9 cellular contexts compared by ENCODE assay signal in the genomic region with DNA sequence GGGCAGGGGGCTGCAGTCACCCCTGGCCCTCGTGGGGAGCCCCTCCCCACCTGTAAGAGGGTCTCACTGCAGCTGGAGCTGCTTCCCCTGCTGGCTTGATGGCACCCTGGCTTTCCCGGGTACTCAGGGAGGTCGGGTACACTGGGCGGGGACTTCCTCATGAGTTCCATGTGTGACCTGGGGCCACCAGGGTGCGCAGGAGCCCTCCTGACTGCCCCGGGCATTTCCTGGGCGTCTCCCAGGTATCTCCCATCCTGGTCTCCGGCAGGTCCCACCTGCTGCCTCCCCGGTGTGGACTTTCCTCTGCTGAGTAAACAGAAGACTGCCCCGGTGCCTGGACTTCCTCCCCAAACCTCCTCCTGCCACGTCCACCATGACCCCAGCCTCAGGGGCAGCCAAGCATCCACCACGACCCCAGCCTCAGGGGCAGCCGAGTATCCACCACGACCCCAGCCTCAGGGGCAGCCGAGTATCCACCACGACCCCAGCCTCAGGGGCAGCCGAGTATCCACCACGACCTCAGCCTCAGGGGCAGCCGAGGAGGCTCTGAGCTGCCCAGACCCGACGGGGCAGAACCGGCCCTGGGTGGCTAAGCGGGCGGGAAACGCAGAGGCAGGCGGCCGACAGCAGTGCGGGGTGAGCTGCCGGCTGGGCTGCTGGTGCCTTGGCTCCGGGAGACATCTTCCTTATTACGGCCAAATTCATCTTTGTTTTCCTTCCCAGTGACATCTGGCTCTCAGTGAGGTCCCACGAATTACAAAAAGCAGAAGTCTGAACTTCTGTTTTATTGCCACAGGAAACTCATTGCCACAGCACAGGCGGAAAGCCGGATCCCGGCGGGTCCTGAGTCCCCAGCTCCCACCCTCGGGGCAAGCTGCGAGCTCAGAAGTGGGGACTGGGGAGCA. TPM values are rescaled to one million over a fixed set of nuclear protein-coding genes. Genes with fewer than 3 reads are reported as not detected.
DNase-seq lines count a peak whose midpoint lies in the region; ATAC-seq and TF ChIP-seq lines count a peak whose summit lies in the region.
"Had no signal": no experiment of that assay in that cellular context is flagged by ENCODE, and none has a peak within 500 bp of the region (broad histone marks: within the 10 kb centered on the region; RNA-seq: fewer than 3 reads in every experiment).

No MANE protein-coding gene starts in this region.

- H3K9me2 ChIP-seq in OCI-LY1 (ENCODE audit: low read depth, low read length), result no peaks in the 10 kb centered on the region

- no peak overlapping the region for H3K27ac Mint-ChIP-seq in stimulated activated naive CD8-positive, alpha-beta T cell treated with anti-CD3 and anti-CD28 coated beads, Interleukin-15, amount 100 ng/mL, for 72 hours
- H3K27ac Mint-ChIP-seq: activated naive CD8-positive, alpha-beta T cell had no signal

- peak; percentile 25; the same call in 1 of the 2 replicates for TF ChIP-seq CTCF in OCI-LY1 (IDR thresholded peaks at IDR 0.05; ENCODE audit: low read length)

- peaks cover 14% of the 10 kb centered on the region for H3K36me3 ChIP-seq in OCI-LY1 (ENCODE audit: insufficient read depth, low read length)

- H3F3A ChIP-seq in OCI-LY1 (ENCODE audit: insufficient read depth, low read length), result no peaks in the 10 kb centered on the region

- H3K4me1 Mint-ChIP-seq in stimulated activated naive CD8-positive, alpha-beta T cell treated with anti-CD3 and anti-CD28 coated beads, Interleukin-15, amount 100 ng/mL, for 72 hours, result peaks cover 15% of the 10 kb centered on the region

- peaks cover 7% of the 10 kb centered on the region; the same call in 1 of the 2 replicates for H3K27me3 ChIP-seq in OCI-LY1 (ENCODE audit: insufficient read depth, low read length)

- H3K4me2 ChIP-seq in OCI-LY1 (ENCODE audit: low read length), result no peak overlapping the region

- no peaks in the 10 kb centered on the region for H3K9me3 ChIP-seq in OCI-LY1 (ENCODE audit: low read length)

- H3K4me3 ChIP-seq in OCI-LY1 (ENCODE audit: low read depth, low read length, poor library complexity, severe bottlenecking), result no peak overlapping the region

- H3K9ac ChIP-seq in OCI-LY1 (ENCODE audit: low read length), result no peak overlapping the region

- no peak overlapping the region for H3K4me3 Mint-ChIP-seq in stimulated activated naive CD8-positive, alpha-beta T cell treated with anti-CD3 and anti-CD28 coated beads, Interleukin-15, amount 100 ng/mL, for 72 hours
- H3K4me3 Mint-ChIP-seq: activated naive CD8-positive, alpha-beta T cell had no signal

- DNase-seq in NCI-H146 (lab: John Stamatoyannopoulos, UW) (peak; percentile 53), NCI-H146 treated with DMSO at 0.1 percent for 48 hours (lab: John Stamatoyannopoulos, UW; ENCODE audit: unreplicated experiment) (no peak), Right ventricle myocardium superior (peak; percentile 78), NCI-H1694 treated with DMSO at 0.1 percent for 48 hours (lab: John Stamatoyannopoulos, UW) (no peak), NCI-H2107 (lab: John Stamatoyannopoulos, UW) (no peak)
- DNase-seq in stimulated activated naive CD8-positive, alpha-beta T cell treated with anti-CD3 and anti-CD28 coated beads, Interleukin-15, amount 100 ng/mL, for 72 hours, result no peak

- H3K79me2 ChIP-seq in OCI-LY1 (ENCODE audit: insufficient read depth, low read length), result no peaks in the 10 kb centered on the region

- H3K4me1 ChIP-seq in OCI-LY1 (ENCODE audit: insufficient read depth, low read length, severe bottlenecking), result peaks cover 30% of the 10 kb centered on the region

- ATAC-seq in Right ventricle myocardium superior (ENCODE audit: poor library complexity), result peak; percentile 30
- ATAC-seq in stimulated activated naive CD8-positive, alpha-beta T cell treated with anti-CD3 and anti-CD28 coated beads, Interleukin-15, amount 100 ng/mL, for 72 hours, result peak; percentile 38
- no peak for ATAC-seq in GM19455 (IDR thresholded peaks at IDR 0.05; ENCODE audit: unreplicated experiment)

- H2AFZ ChIP-seq in OCI-LY1 (ENCODE audit: low read length), result no peak overlapping the region

- H3K27me3 Mint-ChIP-seq in stimulated activated naive CD8-positive, alpha-beta T cell treated with anti-CD3 and anti-CD28 coated beads, Interleukin-15, amount 100 ng/mL, for 72 hours, result peaks cover 67% of the 10 kb centered on the region

- H3K27ac ChIP-seq in OCI-LY1 (ENCODE audit: low read depth, low read length, poor library complexity, severe bottlenecking), result no peak overlapping the region

- H3K9me3 Mint-ChIP-seq in stimulated activated naive CD8-positive, alpha-beta T cell treated with anti-CD3 and anti-CD28 coated beads, Interleukin-15, amount 100 ng/mL, for 72 hours, result no peaks in the 10 kb centered on the region

- no peaks in the 10 kb centered on the region for H4K20me1 ChIP-seq in OCI-LY1 (ENCODE audit: insufficient read depth, low read length)

- intact Hi-C loops in Right ventricle myocardium superior (cut with DNase I), result loop anchor here (10.0 kb wide), 1 partner anchor 51 kb away; no protein-coding TSS in a partner anchor

RNA-seq across cellular contexts. Expression of gene CBFA2T3, which starts 40.7 kb away (rescaled TPM):
- 8.6 TPM for total RNA-seq in Right ventricle myocardium superior

Comparison
In these comparisons a context has a peak if more than half of its experiments do, and no peak if none do; other contexts are left out.
1. DNase-seq: peak in NCI-H146 (single experiment) and Right ventricle myocardium superior (single experiment); none in NCI-H146 treated with DMSO at 0.1 percent for 48 hours (single experiment), stimulated activated naive CD8-positive, alpha-beta T cell treated with anti-CD3 and anti-CD28 coated beads, Interleukin-15, amount 100 ng/mL, for 72 hours (0 of 2), NCI-H1694 treated with DMSO at 0.1 percent for 48 hours (single experiment) and NCI-H2107 (single experiment).